Comparison of ENCODE assay signal across 16 cellular contexts in the genomic region with DNA sequence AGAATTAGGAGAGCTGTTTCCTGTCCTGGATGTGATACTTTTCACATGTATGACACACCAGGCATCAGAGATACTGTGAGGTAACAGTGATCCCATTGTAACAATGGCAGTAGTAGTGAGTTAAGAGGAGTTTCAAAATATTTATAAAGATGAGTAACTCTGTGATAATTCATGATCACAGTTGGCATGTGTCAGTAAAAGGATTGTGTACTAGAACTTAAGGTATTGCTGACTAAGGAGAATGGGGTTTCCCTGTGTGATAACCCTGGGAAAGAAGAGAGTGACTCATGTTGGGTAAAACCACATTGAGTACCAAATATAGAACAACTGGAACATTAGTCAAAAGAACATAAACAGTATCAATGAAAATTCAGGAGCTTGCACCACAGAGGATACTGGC. TPM values are rescaled to one million over a fixed set of nuclear protein-coding genes. Genes with fewer than 3 reads are reported as not detected.
A peak's percentile ranks its signal among the peaks of the same experiment; 100 is the strongest.
DNase-seq lines count a peak whose midpoint lies in the region; ATAC-seq, FAIRE-seq and TF ChIP-seq lines count a peak whose summit lies in the region.
"Had no signal": no experiment of that assay in that cellular context is flagged by ENCODE, and none has a peak within 500 bp of the region (broad histone marks: within the 10 kb centered on the region; RNA-seq: fewer than 3 reads in every experiment).

No MANE protein-coding gene starts in this region.

- H3K9me3 ChIP-seq in endothelial cell of umbilical vein (replicated peaks; ENCODE audit: control insufficient read depth, insufficient read depth, low read length) (no peaks in the 10 kb centered on the region), body of pancreas (no peaks in the 10 kb centered on the region)

- H3K4me1 ChIP-seq in endothelial cell of umbilical vein (ENCODE audit: control insufficient read depth, extremely low read depth, insufficient read depth, low read length) = peaks cover 5% of the 10 kb centered on the region
- no peaks in the 10 kb centered on the region for H3K4me1 ChIP-seq in body of pancreas

- intact Hi-C loops in endothelial cell of umbilical vein (cut with micrococcal nuclease) = no loop called here
- intact Hi-C loops in body of pancreas (cut with DNase I) = no loop called here

- H3K9ac ChIP-seq in endothelial cell of umbilical vein (replicated peaks; ENCODE audit: extremely low read depth, insufficient read depth, low read length) = no peak overlapping the region

- TF ChIP-seq CTCF in endothelial cell of umbilical vein (IDR thresholded peaks at IDR 0.05; ENCODE audit: extremely low read depth in 1 of 2, insufficient read depth in 1 of 2, low read depth in 1 of 2, low read length in 2 of 2) (no peak), body of pancreas (IDR thresholded peaks at IDR 0.05) (no peak)

- no TSS peak for BruUV-seq in endothelial cell of umbilical vein (replicated peaks; lab: Mats Ljungman, UMichigan)

- H3K4me3 ChIP-seq in endothelial cell of umbilical vein (replicated peaks in 1 of 3; ENCODE audit: insufficient read depth in 1 of 3, low read depth in 1 of 3, low read length in 3 of 3) = no peak overlapping the region
- H3K4me3 ChIP-seq in body of pancreas = no peak overlapping the region

- H2AFZ ChIP-seq in endothelial cell of umbilical vein (ENCODE audit: low read depth, low read length) = no peak overlapping the region

- DNase-seq in ELR (ENCODE audit: low read depth) = peak; percentile 88
- peak; percentile 78 for DNase-seq in NCI-H226
- peak; percentile 16 for DNase-seq in endothelial cell of umbilical vein (ENCODE audit: low read depth, low spot score)
- peak; percentile 85 for DNase-seq in non-pigmented ciliary epithelial cell (ENCODE audit: low read depth)
- no peak for DNase-seq in cortex of kidney (lab: John Stamatoyannopoulos, UW)
- no peak for DNase-seq in amygdala (lab: John Stamatoyannopoulos, UW)
- no peak for DNase-seq in body of pancreas
- DNase-seq: activated CD4-positive, CD25-positive, alpha-beta regulatory T cell; activated effector memory CD4-positive, alpha-beta T cell treated with Interleukin-2 at 50 U/mL for 16 hours; DMS79 treated with DMSO at 0.1 percent for 48 hours; effector CD4-positive, alpha-beta T cell; islet precursor cell; NCI-H2029 treated with DMSO at 0.1 percent for 48 hours had no signal

- H3K27me3 ChIP-seq in endothelial cell of umbilical vein (ENCODE audit: control insufficient read depth in 2 of 2, insufficient read depth in 2 of 2, low read length in 2 of 2) = peaks cover 0 to 3% of the 10 kb centered on the region in 2 experiments
- no peaks in the 10 kb centered on the region for H3K27me3 ChIP-seq in body of pancreas

- POLR2A ChIA-PET in endothelial cell of umbilical vein (lab: Charles Lee) = no interaction called here

- no peaks in the 10 kb centered on the region for H3K9me1 ChIP-seq in endothelial cell of umbilical vein (replicated peaks; ENCODE audit: control insufficient read depth, extremely low read depth, insufficient read depth, low read length)

- no peaks in the 10 kb centered on the region for H4K20me1 ChIP-seq in endothelial cell of umbilical vein (replicated peaks; ENCODE audit: control insufficient read depth, extremely low read depth, insufficient read depth, low read length)

- H3K79me2 ChIP-seq in endothelial cell of umbilical vein (ENCODE audit: control insufficient read depth, insufficient read depth, low read length) = no peaks in the 10 kb centered on the region

- no peaks in the 10 kb centered on the region for H3K36me3 ChIP-seq in endothelial cell of umbilical vein (ENCODE audit: control insufficient read depth in 2 of 2, extremely low read depth in 1 of 2, insufficient read depth in 2 of 2, low read length in 2 of 2)
- H3K36me3 ChIP-seq in body of pancreas (replicated peaks in 1 of 2; ENCODE audit: insufficient read depth in 1 of 2, low read depth in 2 of 2) = no peaks in the 10 kb centered on the region

- CTCF ChIA-PET in endothelial cell of umbilical vein (lab: Charles Lee) = interaction anchor here (1.0 kb wide), 1 partner anchor 49 kb away, joined by 4 read pairs; no protein-coding TSS in a partner anchor

- FAIRE-seq in endothelial cell of umbilical vein (lab: Jason Lieb, UNC) = no peak
- FAIRE-seq: GM18507 had no signal

- H3K27ac ChIP-seq in endothelial cell of umbilical vein (ENCODE audit: insufficient read depth, low read depth, low read length) (no peak overlapping the region), body of pancreas (no peak overlapping the region)

- ATAC-seq in HG03439 (IDR thresholded peaks at IDR 0.05; ENCODE audit: unreplicated experiment) (no peak), body of pancreas (no peak)

- TF ChIP-seq POLR2A in endothelial cell of umbilical vein (IDR thresholded peaks at IDR 0.05; ENCODE audit: low read depth, low read length) = no peak
- no peak for TF ChIP-seq POLR2A in body of pancreas (IDR thresholded peaks at IDR 0.05)

- dilution Hi-C loops in endothelial cell of umbilical vein (cut with MboI; ENCODE audit: extremely low pct_ligation_motif_present, low sequenced_read_pairs) = no loop called here

- no peak overlapping the region for H3K4me2 ChIP-seq in endothelial cell of umbilical vein (ENCODE audit: insufficient read depth, low read length)

TF ChIP-seq in endothelial cell of umbilical vein, 7 proteins besides CTCF, POLR2A, EP300 and RAD21:
- peak; percentile 6 for TF ChIP-seq JUN (IDR thresholded peaks at IDR 0.05; ENCODE audit: borderline replicate concordance, insufficient read depth, insufficient read length, low read depth)
- no peak for TF ChIP-seq POLR2AphosphoS5 (IDR thresholded peaks at IDR 0.05; ENCODE audit: insufficient read depth, low read depth, low read length)
- TF ChIP-seq, protein P1, sequence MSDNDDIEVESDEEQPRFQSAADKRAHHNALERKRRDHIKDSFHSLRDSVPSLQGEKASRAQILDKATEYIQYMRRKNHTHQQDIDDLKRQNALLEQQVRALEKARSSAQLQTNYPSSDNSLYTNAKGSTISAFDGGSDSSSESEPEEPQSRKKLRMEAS (IDR thresholded peaks at IDR 0.05; ENCODE audit: insufficient read depth, insufficient read length) = no peak
- TF ChIP-seq FOS (IDR thresholded peaks at IDR 0.05; ENCODE audit: borderline replicate concordance, insufficient read depth, low read length) = peak; percentile 49
- no peak for TF ChIP-seq GATA2 (IDR thresholded peaks at IDR 0.05; ENCODE audit: insufficient read depth, insufficient read length, low read depth, low read length)

RNA-seq across cellular contexts. Expression of a gene that starts 22.9 kb away (rescaled TPM):
- total RNA-seq in endothelial cell of umbilical vein = not detected in 2 replicates
- not detected in 2 replicates for polyA plus RNA-seq in endothelial cell of umbilical vein
- polyA plus RNA-seq in endothelial cell of umbilical vein (2011; cell fraction: cytosol; rRNA removed) = not detected in 2 replicates
- 0.04 TPM in 1 of 2 replicates, not detected in the other for polyA plus RNA-seq in endothelial cell of umbilical vein (2011; cell fraction: nucleus; rRNA removed)
- not detected in 2 replicates for polyA plus RNA-seq in endothelial cell of umbilical vein (2012)
- polyA minus RNA-seq in endothelial cell of umbilical vein = not detected in 2 replicates
- polyA minus RNA-seq in endothelial cell of umbilical vein (2011; cell fraction: cytosol; rRNA and poly(A)+ RNA removed) = not detected
- polyA minus RNA-seq in endothelial cell of umbilical vein (2011; cell fraction: nucleus; rRNA and poly(A)+ RNA removed) = not detected in 2 replicates
- 1 to 10 TPM in 1 of 2 donors, under 1 TPM in 1; 0.33 to 7.0 TPM for total RNA-seq in body of pancreas
- total RNA-seq: temporal lobe had no signal

Comparison
In these comparisons a context has a peak if more than half of its experiments do, and no peak if none do; other contexts are left out.
1. DNase-seq: peak in ELR (single experiment), NCI-H226 (single experiment), endothelial cell of umbilical vein (single experiment) and non-pigmented ciliary epithelial cell (single experiment); none in cortex of kidney (single experiment), amygdala (0 of 56) and body of pancreas (0 of 4).